ENCODE assay signal across 2 cellular contexts in the genomic region with DNA sequence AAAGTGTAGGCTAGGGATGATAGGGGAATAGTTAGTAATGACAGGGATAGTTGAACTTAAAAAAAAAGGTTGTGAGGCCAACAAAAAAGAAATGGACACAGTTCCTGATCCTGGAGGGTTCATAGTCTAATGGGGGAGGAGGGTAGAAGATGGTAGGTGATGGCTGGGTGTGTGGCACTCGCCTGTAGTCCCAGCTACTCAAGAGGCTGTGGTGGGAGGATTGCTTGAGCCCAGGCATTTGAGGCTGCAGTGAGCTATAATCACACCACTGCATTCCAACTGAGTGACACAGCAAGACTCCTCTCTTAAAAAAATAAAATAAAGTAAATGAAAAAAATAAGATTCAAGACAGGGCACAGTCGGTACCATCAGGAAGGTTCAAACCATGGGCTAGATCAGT.
TF ChIP-seq lines count a peak whose summit lies in the region.

No MANE protein-coding gene starts in this region.

TF ChIP-seq in A549, 52 proteins besides CTCF, POLR2A, EP300 and RAD21 (continued from another document):
- TF ChIP-seq, protein P1, sequence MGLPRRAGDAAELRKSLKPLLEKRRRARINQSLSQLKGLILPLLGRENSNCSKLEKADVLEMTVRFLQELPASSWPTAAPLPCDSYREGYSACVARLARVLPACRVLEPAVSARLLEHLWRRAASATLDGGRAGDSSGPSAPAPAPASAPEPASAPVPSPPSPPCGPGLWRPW (IDR thresholded peaks at IDR 0.05): no peak
- TF ChIP-seq EHMT2 (IDR thresholded peaks at IDR 0.05; ENCODE audit: low read depth): no peak
TF ChIP-seq in A549: peak in this region for 0.

TF ChIP-seq in GM23338, 12 proteins besides CTCF, POLR2A, EP300 and RAD21 (continued from another document):
- no peak for TF ChIP-seq REST (IDR thresholded peaks at IDR 0.05; ENCODE audit: unreplicated experiment)
- no peak for TF ChIP-seq ZNF331 (CRISPR knock-in tag; IDR thresholded peaks at IDR 0.05; ENCODE audit: low read depth)
- TF ChIP-seq CREB1 (CRISPR knock-in tag; IDR thresholded peaks at IDR 0.05; ENCODE audit: low read depth): no peak
- TF ChIP-seq STAT1 (IDR thresholded peaks at IDR 0.05; ENCODE audit: unreplicated experiment): no peak
